ENCODE assay signal across 16 cellular contexts in the genomic region with DNA sequence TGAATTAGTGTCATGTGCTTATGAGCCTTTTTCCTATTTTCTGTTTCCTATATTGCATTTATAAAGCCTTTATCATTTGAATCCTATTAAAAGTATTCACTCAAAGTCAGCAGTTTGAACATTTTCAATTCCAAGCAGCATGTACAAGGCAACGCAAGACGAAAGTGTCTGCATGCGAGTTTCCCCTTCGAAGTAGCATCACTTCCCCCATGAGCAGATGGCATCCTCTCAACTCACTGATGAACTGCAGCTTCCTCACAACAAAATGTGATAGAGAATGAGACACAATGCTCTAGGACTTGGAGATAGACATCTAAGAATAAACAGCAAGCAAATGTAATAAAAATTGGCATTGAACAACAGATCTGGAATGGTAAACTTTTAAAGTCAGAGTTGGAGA.
"Had no signal": no experiment of that assay in that cellular context is flagged by ENCODE, and none has a peak within 500 bp of the region (broad histone marks: within the 10 kb centered on the region; RNA-seq: fewer than 3 reads in every experiment).

No MANE protein-coding gene starts in this region.

- H3K27ac ChIP-seq: epithelial cell of prostate, prostate gland, sigmoid colon, transverse colon had no signal

- H3K4me3 ChIP-seq: prostate gland, sigmoid colon, transverse colon had no signal

- DNase-seq: activated CD4-positive, alpha-beta T cell treated with anti-CD3 and anti-CD28 coated beads for 4 hours; activated CD8-positive, alpha-beta T cell treated with anti-CD3 and anti-CD28 coated beads for 36 hours; activated gamma-delta T cell; activated T-cell treated with anti-CD3 and anti-CD28 coated beads, Interleukin-2, amount 50 U/mL, for 48 hours; amniotic stem cell; central memory CD4-positive, alpha-beta T cell; cortex of kidney; effector memory CD8-positive, alpha-beta T cell; foreskin melanocyte; kidney glomerular epithelial cell; occipital lobe; sigmoid colon; stimulated activated CD4-positive, alpha-beta T cell treated with anti-CD3 and anti-CD28 coated beads, Interleukin-1b, Interleukin-23, amount 100 ng/mL, for 48 hours; transverse colon had no signal
